In the genomic region with DNA sequence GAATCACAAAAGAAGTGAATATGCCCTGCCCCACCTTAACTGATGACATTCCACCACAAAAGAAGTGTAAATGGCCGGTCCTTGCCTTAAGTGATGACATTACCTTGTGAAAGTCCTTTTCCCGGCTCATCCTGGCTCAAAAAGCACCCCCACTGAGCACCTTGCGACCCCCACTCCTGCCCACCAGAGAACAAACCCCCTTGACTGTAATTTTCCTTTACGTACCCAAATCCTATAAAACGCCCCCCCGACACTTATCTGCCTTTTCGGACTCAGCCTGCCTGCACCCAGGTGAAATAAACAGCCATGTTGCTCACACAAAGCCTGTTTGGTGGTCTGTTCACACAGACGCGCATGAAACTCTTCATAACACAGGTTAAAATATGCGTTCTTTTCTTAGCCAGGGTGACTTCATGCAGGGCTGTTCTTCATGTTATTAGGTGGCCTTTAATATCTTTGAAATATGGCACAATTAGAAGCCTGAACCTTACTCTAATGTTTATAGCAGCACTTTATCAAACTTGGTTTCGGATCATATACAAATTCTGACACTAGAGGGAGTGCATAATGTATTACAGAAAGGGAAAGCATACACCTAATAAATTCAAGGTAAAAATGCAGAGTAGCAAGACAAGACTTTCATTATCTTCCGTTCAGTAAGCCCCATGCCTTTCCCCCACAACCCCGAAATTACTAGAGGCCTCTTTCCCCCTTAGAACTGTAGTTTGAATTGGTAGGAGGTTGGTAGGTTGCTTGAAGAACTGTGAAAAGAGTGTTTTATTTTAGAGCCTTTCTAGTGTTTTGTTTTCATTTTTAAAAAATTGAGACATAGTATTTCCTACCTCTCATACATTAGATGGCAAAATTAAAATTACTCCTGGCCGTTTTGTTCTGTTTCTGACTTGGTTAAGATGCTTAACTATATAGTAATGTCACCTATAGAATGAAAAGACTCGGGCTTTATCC, we compare ENCODE assay signal across 8 cellular contexts.
A peak's percentile ranks its signal among the peaks of the same experiment; 100 is the strongest.
DNase-seq lines count a peak whose midpoint lies in the region; ATAC-seq, FAIRE-seq and TF ChIP-seq lines count a peak whose summit lies in the region.

No MANE protein-coding gene starts in this region.

- intact Hi-C loops in activated CD8-positive, alpha-beta T cell treated with anti-CD3 and anti-CD28 coated beads for 36 hours (cut with micrococcal nuclease) = loop anchor here (10.0 kb wide), 1 partner anchor 173 kb away; a partner anchor contains a TSS

- TF ChIP-seq CTCF in activated CD8-positive, alpha-beta T cell treated with anti-CD3 and anti-CD28 coated beads for 36 hours (IDR thresholded peaks at IDR 0.05) = peak; percentile 20
- peak; percentile 79 for TF ChIP-seq CTCF in VCaP (conservative IDR thresholded peaks at IDR 0.05)

- H3K27me3 Mint-ChIP-seq in activated CD8-positive, alpha-beta T cell treated with anti-CD3 and anti-CD28 coated beads for 36 hours = peaks cover 3% of the 10 kb centered on the region
- peaks cover 8% of the 10 kb centered on the region for H3K27me3 Mint-ChIP-seq in activated CD8-positive, alpha-beta T cell treated with anti-CD3 and anti-CD28 coated beads, Interleukin-2, amount 10 ng/mL, durations not matched to agents 7 days and 5 days (ENCODE audit: low read depth)

- FAIRE-seq in islet of Langerhans (lab: Jason Lieb, UNC) = peak; percentile 85

- H3K4me1 ChIP-seq in HUES6 (ENCODE audit: control insufficient read depth, insufficient read depth, low read length) = peaks cover 40% of the 10 kb centered on the region

- no peak for ATAC-seq in activated CD8-positive, alpha-beta T cell treated with anti-CD3 and anti-CD28 coated beads for 36 hours
- ATAC-seq in activated CD8-positive, alpha-beta T cell treated with anti-CD3 and anti-CD28 coated beads, Interleukin-2, amount 10 ng/mL, durations not matched to agents 7 days and 5 days = no peak
- no peak for ATAC-seq in GM18861 (IDR thresholded peaks at IDR 0.05; ENCODE audit: unreplicated experiment)
- no peak for ATAC-seq in HG03442 (IDR thresholded peaks at IDR 0.05; ENCODE audit: unreplicated experiment)

- peak overlapping the region; percentile 71 for H3K4me3 ChIP-seq in HUES6 (ENCODE audit: low read depth, low read length)

- H3K4me3 Mint-ChIP-seq in activated CD8-positive, alpha-beta T cell treated with anti-CD3 and anti-CD28 coated beads for 36 hours = no peak overlapping the region
- no peak overlapping the region for H3K4me3 Mint-ChIP-seq in activated CD8-positive, alpha-beta T cell treated with anti-CD3 and anti-CD28 coated beads, Interleukin-2, amount 10 ng/mL, durations not matched to agents 7 days and 5 days

- H3K27ac ChIP-seq in HUES6 (ENCODE audit: low read depth, low read length) (peak overlapping the region; percentile 96), VCaP (peak overlapping the region; percentile 61; the same call in 1 of the 2 replicates)

- H3K27ac Mint-ChIP-seq in activated CD8-positive, alpha-beta T cell treated with anti-CD3 and anti-CD28 coated beads for 36 hours = no peak overlapping the region
- no peak overlapping the region for H3K27ac Mint-ChIP-seq in activated CD8-positive, alpha-beta T cell treated with anti-CD3 and anti-CD28 coated beads, Interleukin-2, amount 10 ng/mL, durations not matched to agents 7 days and 5 days

- peaks cover 56% of the 10 kb centered on the region for H3K36me3 ChIP-seq in HUES6 (ENCODE audit: control insufficient read depth, insufficient read depth, low read length)

- POLR2A ChIA-PET in activated CD8-positive, alpha-beta T cell treated with anti-CD3 and anti-CD28 coated beads for 36 hours (lab: Charles Lee) = no interaction called here
- POLR2A ChIA-PET in activated CD8-positive, alpha-beta T cell treated with anti-CD3 and anti-CD28 coated beads, Interleukin-2, amount 10 ng/mL, durations not matched to agents 7 days and 5 days (lab: Charles Lee) = no interaction called here

- CTCF ChIA-PET in activated CD8-positive, alpha-beta T cell treated with anti-CD3 and anti-CD28 coated beads for 36 hours (lab: Charles Lee) = interaction anchor here (0.8 kb wide), 1 partner anchor 265 kb away, joined by 4 read pairs; no protein-coding TSS in a partner anchor
- CTCF ChIA-PET in activated CD8-positive, alpha-beta T cell treated with anti-CD3 and anti-CD28 coated beads, Interleukin-2, amount 10 ng/mL, durations not matched to agents 7 days and 5 days (lab: Charles Lee) = no interaction called here

- peaks cover 7% of the 10 kb centered on the region for H3K4me1 Mint-ChIP-seq in activated CD8-positive, alpha-beta T cell treated with anti-CD3 and anti-CD28 coated beads for 36 hours (ENCODE audit: low read depth)
- H3K4me1 Mint-ChIP-seq in activated CD8-positive, alpha-beta T cell treated with anti-CD3 and anti-CD28 coated beads, Interleukin-2, amount 10 ng/mL, durations not matched to agents 7 days and 5 days (ENCODE audit: low read depth) = peaks cover 3% of the 10 kb centered on the region

- H3K9ac ChIP-seq in HUES6 (ENCODE audit: low read length) = peak overlapping the region; percentile 93

- H3K9me3 ChIP-seq in HUES6 (ENCODE audit: control insufficient read depth, insufficient read depth, low read depth, low read length) = no peaks in the 10 kb centered on the region

- H3K9me3 Mint-ChIP-seq in activated CD8-positive, alpha-beta T cell treated with anti-CD3 and anti-CD28 coated beads for 36 hours = no peaks in the 10 kb centered on the region
- no peaks in the 10 kb centered on the region for H3K9me3 Mint-ChIP-seq in activated CD8-positive, alpha-beta T cell treated with anti-CD3 and anti-CD28 coated beads, Interleukin-2, amount 10 ng/mL, durations not matched to agents 7 days and 5 days (ENCODE audit: insufficient read depth)

- H3K27me3 ChIP-seq in HUES6 (ENCODE audit: control insufficient read depth, insufficient read depth, low read length) = no peaks in the 10 kb centered on the region

- H3K36me3 Mint-ChIP-seq in activated CD8-positive, alpha-beta T cell treated with anti-CD3 and anti-CD28 coated beads for 36 hours (ENCODE audit: low read depth) = no peaks in the 10 kb centered on the region
- no peaks in the 10 kb centered on the region for H3K36me3 Mint-ChIP-seq in activated CD8-positive, alpha-beta T cell treated with anti-CD3 and anti-CD28 coated beads, Interleukin-2, amount 10 ng/mL, durations not matched to agents 7 days and 5 days (ENCODE audit: low read depth)

- no peak for DNase-seq in activated CD8-positive, alpha-beta T cell treated with anti-CD3 and anti-CD28 coated beads for 36 hours
- DNase-seq in activated CD8-positive, alpha-beta T cell treated with anti-CD3 and anti-CD28 coated beads, Interleukin-2, amount 10 ng/mL, durations not matched to agents 7 days and 5 days = no peak
- DNase-seq in activated T-cell treated with anti-CD3 and anti-CD28 coated beads for 4 hours = no peak
